ENCODE assay signal across 20 cellular contexts in the genomic region with DNA sequence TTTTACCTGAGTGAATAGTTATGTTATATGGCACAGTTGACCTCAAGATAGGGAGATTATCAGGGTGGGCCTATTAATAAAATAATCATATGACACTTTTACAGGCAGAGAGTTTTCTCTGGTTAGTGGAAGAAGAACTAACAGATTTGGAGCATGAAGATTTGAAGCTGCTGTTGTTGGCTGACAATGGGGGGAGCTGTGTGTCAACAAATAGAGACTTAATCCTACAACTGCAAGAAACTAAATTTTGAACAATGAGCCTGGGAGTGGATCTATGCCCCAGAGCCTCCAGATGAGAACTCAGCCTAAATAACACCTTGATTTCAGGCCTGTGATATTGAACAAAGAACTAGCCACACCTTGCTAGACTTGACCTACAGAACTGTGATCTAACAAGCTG. TPM values are rescaled to one million over a fixed set of nuclear protein-coding genes. Genes with fewer than 3 reads are reported as not detected.
A peak's percentile ranks its signal among the peaks of the same experiment; 100 is the strongest.
DNase-seq lines count a peak whose midpoint lies in the region; ATAC-seq and TF ChIP-seq lines count a peak whose summit lies in the region.
"Had no signal": no experiment of that assay in that cellular context is flagged by ENCODE, and none has a peak within 500 bp of the region (broad histone marks: within the 10 kb centered on the region; RNA-seq: fewer than 3 reads in every experiment).

No MANE protein-coding gene starts in this region.

- H3K27me3 ChIP-seq in SK-N-SH (ENCODE audit: insufficient read depth) (no peaks in the 10 kb centered on the region), WERI-Rb-1 (ENCODE audit: insufficient read depth, low read depth, severe bottlenecking) (no peaks in the 10 kb centered on the region), mesendoderm (ENCODE audit: insufficient read depth, low read length, poor library complexity) (no peaks in the 10 kb centered on the region), adrenal gland (no peaks in the 10 kb centered on the region)
- H3K27me3 ChIP-seq: brain microvascular endothelial cell, vagina had no signal

- H4K8ac ChIP-seq in mesendoderm (ENCODE audit: low read depth, low read length), result no peak overlapping the region

- no peak for ATAC-seq in SK-N-SH treated with all-trans-retinoic acid at 6 μM for 48 hours
- no peak for ATAC-seq in HG02840 (IDR thresholded peaks at IDR 0.05; ENCODE audit: low FRiP score, unreplicated experiment)
- ATAC-seq: natural killer cell; stimulated activated naive CD8-positive, alpha-beta T cell treated with anti-CD3 and anti-CD28 coated beads, Interleukin-15, amount 100 ng/mL, for 72 hours had no signal

- TF ChIP-seq POLR2A in adrenal gland (IDR thresholded peaks at IDR 0.05), result no peak

- no peak for TF ChIP-seq EP300 in SK-N-SH (IDR thresholded peaks at IDR 0.05; ENCODE audit: borderline replicate concordance in 1 of 2, low read depth in 1 of 2, low read length in 1 of 2)

- H3K79me2 ChIP-seq in SK-N-SH (ENCODE audit: insufficient read depth), result no peaks in the 10 kb centered on the region
- no peaks in the 10 kb centered on the region for H3K79me2 ChIP-seq in mesendoderm (ENCODE audit: control insufficient read depth, insufficient read depth, low read length)

- no peaks in the 10 kb centered on the region for H3K9me3 ChIP-seq in SK-N-SH
- H3K9me3 ChIP-seq in WERI-Rb-1 (ENCODE audit: severe bottlenecking), result no peaks in the 10 kb centered on the region
- H3K9me3 ChIP-seq in adrenal gland (replicated peaks in 1 of 3), result no peaks in the 10 kb centered on the region
- H3K9me3 ChIP-seq: vagina had no signal

- H3K4me3 ChIP-seq in SK-N-SH (ENCODE audit: low read depth in 2 of 2, low read length in 1 of 2) (no peak overlapping the region), WERI-Rb-1 (ENCODE audit: low read depth, low read length) (no peak overlapping the region), mesendoderm (ENCODE audit: low read length) (no peak overlapping the region), adrenal gland (no peak overlapping the region)
- H3K4me3 ChIP-seq: lung, vagina had no signal

- no peak overlapping the region for H4K5ac ChIP-seq in mesendoderm (ENCODE audit: low read length)

- H3K23ac ChIP-seq in mesendoderm (ENCODE audit: low read length), result no peak overlapping the region

- no peak overlapping the region for H3K4ac ChIP-seq in mesendoderm (ENCODE audit: low read depth, low read length)

- no peak overlapping the region for H2AK5ac ChIP-seq in mesendoderm (ENCODE audit: low read length)

- TF ChIP-seq RAD21 in SK-N-SH (IDR thresholded peaks at IDR 0.05; ENCODE audit: low read length), result peak; percentile 52

- DNase-seq in SK-N-SH (no peak), KBM-7 (peak; percentile 5), WERI-Rb-1 (no peak), mesendoderm (peak; percentile 60), adrenal gland (no peak), NCI-H2196 (lab: John Stamatoyannopoulos, UW; ENCODE audit: unreplicated experiment) (no peak)
- DNase-seq: ACHN; activated CD4-positive, alpha-beta T cell treated with anti-CD3 and anti-CD28 coated beads, Interleukin-2, amount 10 ng/mL, durations not matched to agents 7 days and 5 days; brain microvascular endothelial cell; CD8-positive, alpha-beta memory T cell; effector CD4-positive, alpha-beta T cell; natural killer cell; NCI-H187; SHP77; stimulated activated CD4-positive, alpha-beta T cell treated with anti-CD3 and anti-CD28 coated beads, Interleukin-15, amount 100 ng/mL, for 24 hours; stimulated activated naive CD8-positive, alpha-beta T cell treated with anti-CD3 and anti-CD28 coated beads, Interleukin-15, amount 100 ng/mL, for 72 hours had no signal

- intact Hi-C loops in adrenal gland (cut with DNase I), result no loop called here

- H2AFZ ChIP-seq in SK-N-SH (ENCODE audit: low read depth), result no peak overlapping the region

- CTCF ChIA-PET in SK-N-SH (lab: Yijun Ruan, JAX), result interaction anchor here (0.7 to 1.8 kb wide), 4 partner anchors 10 to 937 kb away, joined by 3 to 10 read pairs (median 3); no protein-coding TSS in a partner anchor

- no peak; the same call in 1 of the 2 replicates for TF ChIP-seq CTCF in SK-N-SH (IDR thresholded peaks at IDR 0.05)
- peak; percentile 36; the same call in 1 of the 2 replicates for TF ChIP-seq CTCF in WERI-Rb-1 (IDR thresholded peaks at IDR 0.05; ENCODE audit: low read depth, low read length)
- TF ChIP-seq CTCF in adrenal gland (IDR thresholded peaks at IDR 0.05), result no peak

- no peak overlapping the region for H2BK15ac ChIP-seq in mesendoderm (replicated peaks; ENCODE audit: low read depth)

- no peak overlapping the region for H3K56ac ChIP-seq in mesendoderm (ENCODE audit: low read length)

- no peaks in the 10 kb centered on the region for H4K20me1 ChIP-seq in SK-N-SH (ENCODE audit: insufficient read depth)

- no peaks in the 10 kb centered on the region for H3K9me2 ChIP-seq in SK-N-SH

- H3K4me1 ChIP-seq in SK-N-SH (ENCODE audit: control insufficient read depth in 1 of 2, insufficient read depth in 2 of 2, low read depth in 1 of 2, low read length in 1 of 2) (no peaks in the 10 kb centered on the region; a peak in 1 of 4 replicates), mesendoderm (ENCODE audit: control insufficient read depth, low read depth, low read length) (no peaks in the 10 kb centered on the region), adrenal gland (replicated peaks in 1 of 2) (no peaks in the 10 kb centered on the region)
- H3K4me1 ChIP-seq: vagina had no signal

- H3K79me1 ChIP-seq in mesendoderm (ENCODE audit: low read length), result no peaks in the 10 kb centered on the region

- H2BK5ac ChIP-seq in mesendoderm (ENCODE audit: low read length), result no peak overlapping the region

- H3K36me3 ChIP-seq in SK-N-SH (replicated peaks in 1 of 2; ENCODE audit: control insufficient read depth in 1 of 2, insufficient read depth in 2 of 2, low read length in 1 of 2) (no peaks in the 10 kb centered on the region), WERI-Rb-1 (no peaks in the 10 kb centered on the region), mesendoderm (ENCODE audit: control insufficient read depth, insufficient read depth, low read length) (no peaks in the 10 kb centered on the region), adrenal gland (replicated peaks in 1 of 2) (no peaks in the 10 kb centered on the region)
- H3K36me3 ChIP-seq: brain microvascular endothelial cell, vagina had no signal

- in situ Hi-C loops in KBM-7 (cut with MboI; ENCODE audit: low pct_unique_long_range_greater_than_20kb, low sequenced_read_pairs), result no loop called here

- H3K9ac ChIP-seq in SK-N-SH (no peak overlapping the region), mesendoderm (ENCODE audit: low read length) (no peak overlapping the region)

- POLR2A ChIA-PET in SK-N-SH (lab: Yijun Ruan, JAX), result no interaction called here

- no peak overlapping the region for H3K18ac ChIP-seq in mesendoderm (ENCODE audit: low read length)

- H3K4me2 ChIP-seq in SK-N-SH, result no peak overlapping the region
- no peak overlapping the region for H3K4me2 ChIP-seq in mesendoderm (ENCODE audit: low read length)

- H3K27ac ChIP-seq in SK-N-SH (ENCODE audit: low read depth in 2 of 2, low read length in 1 of 2) (no peak overlapping the region), WERI-Rb-1 (no peak overlapping the region), mesendoderm (ENCODE audit: low read depth, low read length) (no peak overlapping the region), adrenal gland (no peak overlapping the region)
- H3K27ac ChIP-seq: brain microvascular endothelial cell, vagina had no signal

- H2BK120ac ChIP-seq in mesendoderm (ENCODE audit: low read depth, low read length), result no peak overlapping the region

- H3F3A ChIP-seq in SK-N-SH (replicated peaks; ENCODE audit: insufficient read depth), result no peaks in the 10 kb centered on the region

TF ChIP-seq in SK-N-SH, 30 proteins besides CTCF, POLR2A, EP300 and RAD21:
- TF ChIP-seq CHD2 (IDR thresholded peaks at IDR 0.05; ENCODE audit: low read length, partially characterized antibody), result no peak
- TF ChIP-seq SMC3 (IDR thresholded peaks at IDR 0.05; ENCODE audit: low read depth, low read length), result peak; percentile 13; the same call in 1 of the 2 replicates
- TF ChIP-seq, protein P1, sequence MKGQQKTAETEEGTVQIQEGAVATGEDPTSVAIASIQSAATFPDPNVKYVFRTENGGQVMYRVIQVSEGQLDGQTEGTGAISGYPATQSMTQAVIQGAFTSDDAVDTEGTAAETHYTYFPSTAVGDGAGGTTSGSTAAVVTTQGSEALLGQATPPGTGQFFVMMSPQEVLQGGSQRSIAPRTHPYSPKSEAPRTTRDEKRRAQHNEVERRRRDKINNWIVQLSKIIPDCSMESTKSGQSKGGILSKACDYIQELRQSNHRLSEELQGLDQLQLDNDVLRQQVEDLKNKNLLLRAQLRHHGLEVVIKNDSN (IDR thresholded peaks at IDR 0.05; ENCODE audit: borderline replicate concordance, low read depth), result no peak
TF ChIP-seq in SK-N-SH: peak in this region for 1.

TF ChIP-seq in SK-N-SH treated with all-trans-retinoic acid at 6 μM for 48 hours, 23 proteins besides CTCF, POLR2A, EP300 and RAD21 (continues in another document):
- TF ChIP-seq ZFP30 (CRISPR knock-in tag; IDR thresholded peaks at IDR 0.05) (no peak), POU6F1 (CRISPR knock-in tag; IDR thresholded peaks at IDR 0.05; ENCODE audit: borderline replicate concordance, low read depth) (no peak), CSDC2 (CRISPR knock-in tag; IDR thresholded peaks at IDR 0.05) (no peak), ZNF8 (CRISPR knock-in tag; IDR thresholded peaks at IDR 0.05) (no peak), ZNF565 (CRISPR knock-in tag; conservative IDR thresholded peaks at IDR 0.05; ENCODE audit: low read depth) (no peak), BACH2 (CRISPR knock-in tag; IDR thresholded peaks at IDR 0.05; ENCODE audit: borderline replicate concordance) (no peak), RARB (CRISPR knock-in tag; IDR thresholded peaks at IDR 0.05) (no peak), ZFP3 (CRISPR knock-in tag; IDR thresholded peaks at IDR 0.05) (no peak)

RNA-seq across cellular contexts. Expression of gene CCSER1, which starts 7.2 kb away (rescaled TPM):
- polyA plus RNA-seq in SK-N-SH (2012; rRNA removed) (0.02 and 0.05 TPM in 2 replicates), adrenal gland (1 to 10 TPM in 2 of 3 donors, under 1 TPM in 1; 0.24 to 3.6 (median 2.3) TPM)
- polyA plus RNA-seq in SK-N-SH (2012; cell fraction: cytosol; rRNA removed), result 0.01 and 0.18 TPM in 2 replicates
- 0.02 TPM in 2 replicates for polyA plus RNA-seq in SK-N-SH (2012; cell fraction: nucleus; rRNA removed)
- 0.37 TPM for polyA plus RNA-seq in mesendoderm (2013, experiment 1 of 2)
- 0.64 TPM for polyA plus RNA-seq in mesendoderm (2013, experiment 2 of 2)
- 10 to 100 TPM in 1 of 8 donors, 1 to 10 TPM in 3, under 1 TPM in 3, not detected in 1; 0.14 to 11.7 (median 2.3) TPM for total RNA-seq in adrenal gland

Comparison
In these comparisons a context has a peak if more than half of its experiments do, and no peak if none do; other contexts are left out.
1. DNase-seq: peak in KBM-7 (single experiment) and mesendoderm (single experiment); none in SK-N-SH (single experiment), WERI-Rb-1 (single experiment), adrenal gland (0 of 7) and NCI-H2196 (single experiment).